1 cellular context compared by ENCODE assay signal in the genomic region with DNA sequence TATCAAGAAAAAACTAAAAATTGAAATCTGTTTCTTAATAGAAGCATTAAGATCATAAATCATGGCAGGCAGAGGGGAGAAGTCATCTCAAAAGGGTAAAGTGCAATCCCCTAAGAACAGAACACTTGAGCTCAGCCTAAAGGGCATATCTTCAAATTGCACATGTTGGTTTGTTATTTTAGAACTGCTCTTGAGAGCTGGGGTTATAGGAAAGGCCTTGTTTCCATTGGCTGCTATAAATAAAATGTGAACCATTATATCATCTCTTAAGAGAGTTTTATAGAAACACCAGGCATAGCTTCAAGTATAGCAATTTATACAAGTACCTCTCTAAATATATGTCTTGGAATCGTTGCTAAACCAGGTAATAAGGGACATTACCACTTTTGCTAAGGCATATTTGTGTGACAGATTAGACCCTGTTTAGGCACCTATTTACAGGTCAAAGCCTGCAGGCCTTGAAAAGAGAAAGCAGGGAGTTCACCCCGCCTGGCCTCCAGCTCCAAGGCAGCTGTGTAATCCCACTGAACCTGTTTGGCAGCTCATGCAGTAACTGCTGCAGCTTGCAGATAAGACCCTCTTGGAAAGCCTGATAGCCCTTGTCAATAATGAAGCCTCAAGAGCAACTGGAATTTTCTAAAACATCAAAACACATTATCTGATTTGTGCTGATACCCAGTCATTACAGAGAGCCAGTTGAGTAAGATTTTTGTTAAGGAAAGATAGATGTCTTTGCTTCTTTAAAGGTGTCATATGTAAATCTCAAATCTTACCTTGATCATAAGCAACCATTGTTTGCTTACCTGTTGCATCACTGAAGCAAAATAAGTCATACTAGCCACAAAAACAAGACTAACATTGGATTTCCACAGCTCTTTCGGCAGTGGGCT.
TF ChIP-seq lines count a peak whose summit lies in the region.

No MANE protein-coding gene starts in this region.

TF ChIP-seq in K562, 482 proteins besides CTCF, POLR2A, EP300 and RAD21 (continued from another document and continues in another):
- TF ChIP-seq E2F4 (CRISPR knock-in tag; IDR thresholded peaks at IDR 0.05; ENCODE audit: low read depth) (no peak), GABPB2 (CRISPR knock-in tag; conservative IDR thresholded peaks at IDR 0.05) (no peak), NEUROD1 (IDR thresholded peaks at IDR 0.05; ENCODE audit: borderline replicate concordance, low read depth, low read length, partially characterized antibody) (peak; percentile 81), ZNF699 (CRISPR knock-in tag; IDR thresholded peaks at IDR 0.05; ENCODE audit: insufficient replicate concordance) (no peak), HDAC6 (IDR thresholded peaks at IDR 0.05; ENCODE audit: low read depth, low read length) (no peak), ZBTB17 (CRISPR knock-in tag; IDR thresholded peaks at IDR 0.05) (no peak), PKNOX1 (IDR thresholded peaks at IDR 0.05) (peak; percentile 87), ZNF280A (IDR thresholded peaks at IDR 0.05; ENCODE audit: low read depth, partially characterized antibody) (no peak), TEAD2 (tag; IDR thresholded peaks at IDR 0.05) (no peak), GABPA (tag; conservative IDR thresholded peaks at IDR 0.05; ENCODE audit: low read depth) (0 out of 2 replicates have a peak, but pooled peaks have one; percentile 28), STAT5B (CRISPR knock-in tag; IDR thresholded peaks at IDR 0.05) (no peak), MCM5 (IDR thresholded peaks at IDR 0.05; ENCODE audit: low read depth) (no peak), SRSF7 (optimal IDR thresholded peaks at IDR 0.05; ENCODE audit: low read depth, low read length) (no peak), ZNF316 (IDR thresholded peaks at IDR 0.05) (no peak), CCNT2 (IDR thresholded peaks at IDR 0.05; ENCODE audit: borderline replicate concordance, extremely low read depth, insufficient read length, low read depth, low read length) (peak; percentile 99), SMARCE1 (IDR thresholded peaks at IDR 0.05) (peak; percentile 98), POLR3A (IDR thresholded peaks at IDR 0.05; ENCODE audit: borderline replicate concordance, extremely low read depth, insufficient read depth, insufficient read length) (no peak), HEY1 (CRISPR knock-in tag; IDR thresholded peaks at IDR 0.05; ENCODE audit: borderline replicate concordance) (no peak), TCF7 (IDR thresholded peaks at IDR 0.05; ENCODE audit: borderline replicate concordance) (peak; percentile 22; the same call in 1 of the 2 replicates), MCM7 (IDR thresholded peaks at IDR 0.05) (no peak), KLF1 (tag; IDR thresholded peaks at IDR 0.05) (no peak), CC2D1A (IDR thresholded peaks at IDR 0.05) (peak; percentile 97), TBP (optimal IDR thresholded peaks at IDR 0.05; ENCODE audit: low read depth, low read length) (no peak), CBFA2T2 (conservative IDR thresholded peaks at IDR 0.05) (peak; percentile 99), ETV6 (IDR thresholded peaks at IDR 0.05; ENCODE audit: borderline replicate concordance in 1 of 2, low read depth in 2 of 2, low read length in 1 of 2) (0 out of 4 replicates have a peak, but pooled peaks of 1 of the 2 experiments have one; percentile 50), ETV6 (CRISPR knock-in tag; IDR thresholded peaks at IDR 0.05; ENCODE audit: borderline replicate concordance) (no peak), AFF1 (IDR thresholded peaks at IDR 0.05; ENCODE audit: low read depth in 1 of 2, partially characterized antibody in 2 of 2) (peak in 1 of 2 experiments; percentile 87), ZNF449 (CRISPR knock-in tag; IDR thresholded peaks at IDR 0.05) (no peak), ELF4 (CRISPR knock-in tag; IDR thresholded peaks at IDR 0.05) (0 out of 2 replicates have a peak, but pooled peaks have one; percentile 69), HIVEP1 (CRISPR knock-in tag; IDR thresholded peaks at IDR 0.05) (no peak), STAG1 (CRISPR knock-in tag; IDR thresholded peaks at IDR 0.05; ENCODE audit: borderline replicate concordance) (no peak), MYNN (IDR thresholded peaks at IDR 0.05) (0 out of 2 replicates have a peak, but pooled peaks have one; percentile 59), MYNN (CRISPR knock-in tag; IDR thresholded peaks at IDR 0.05) (no peak), CEBPG (CRISPR knock-in tag; IDR thresholded peaks at IDR 0.05) (peak; percentile 91), CEBPG (tag; conservative IDR thresholded peaks at IDR 0.05 in 1 of 2, IDR thresholded peaks at IDR 0.05 in 1 of 2) (peak; percentile 73 to 86), MTA1 (IDR thresholded peaks at IDR 0.05; ENCODE audit: borderline replicate concordance) (peak; percentile 88), PURB (CRISPR knock-in tag; IDR thresholded peaks at IDR 0.05; ENCODE audit: low read depth) (no peak), ZC3H11A (IDR thresholded peaks at IDR 0.05; ENCODE audit: low read depth, low read length) (no peak), ZBTB8A (IDR thresholded peaks at IDR 0.05; ENCODE audit: partially characterized antibody) (no peak), MEIS2 (IDR thresholded peaks at IDR 0.05; ENCODE audit: partially characterized antibody) (peak; percentile 93), ZNF165 (CRISPR knock-in tag; IDR thresholded peaks at IDR 0.05; ENCODE audit: borderline replicate concordance) (no peak)
- TF ChIP-seq, protein P1, sequence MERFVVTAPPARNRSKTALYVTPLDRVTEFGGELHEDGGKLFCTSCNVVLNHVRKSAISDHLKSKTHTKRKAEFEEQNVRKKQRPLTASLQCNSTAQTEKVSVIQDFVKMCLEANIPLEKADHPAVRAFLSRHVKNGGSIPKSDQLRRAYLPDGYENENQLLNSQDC (CRISPR knock-in tag; IDR thresholded peaks at IDR 0.05): no peak
- TF ChIP-seq, protein P2, sequence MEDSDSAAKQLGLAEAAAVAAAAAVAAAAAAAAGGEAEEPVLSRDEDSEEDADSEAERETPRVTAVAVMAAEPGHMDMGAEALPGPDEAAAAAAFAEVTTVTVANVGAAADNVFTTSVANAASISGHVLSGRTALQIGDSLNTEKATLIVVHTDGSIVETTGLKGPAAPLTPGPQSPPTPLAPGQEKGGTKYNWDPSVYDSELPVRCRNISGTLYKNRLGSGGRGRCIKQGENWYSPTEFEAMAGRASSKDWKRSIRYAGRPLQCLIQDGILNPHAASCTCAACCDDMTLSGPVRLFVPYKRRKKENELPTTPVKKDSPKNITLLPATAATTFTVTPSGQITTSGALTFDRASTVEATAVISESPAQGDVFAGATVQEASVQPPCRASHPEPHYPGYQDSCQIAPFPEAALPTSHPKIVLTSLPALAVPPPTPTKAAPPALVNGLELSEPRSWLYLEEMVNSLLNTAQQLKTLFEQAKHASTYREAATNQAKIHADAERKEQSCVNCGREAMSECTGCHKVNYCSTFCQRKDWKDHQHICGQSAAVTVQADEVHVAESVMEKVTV (CRISPR knock-in tag; IDR thresholded peaks at IDR 0.05): 0 out of 2 replicates have a peak, but pooled peaks have one; percentile 13
- TF ChIP-seq, protein P3, sequence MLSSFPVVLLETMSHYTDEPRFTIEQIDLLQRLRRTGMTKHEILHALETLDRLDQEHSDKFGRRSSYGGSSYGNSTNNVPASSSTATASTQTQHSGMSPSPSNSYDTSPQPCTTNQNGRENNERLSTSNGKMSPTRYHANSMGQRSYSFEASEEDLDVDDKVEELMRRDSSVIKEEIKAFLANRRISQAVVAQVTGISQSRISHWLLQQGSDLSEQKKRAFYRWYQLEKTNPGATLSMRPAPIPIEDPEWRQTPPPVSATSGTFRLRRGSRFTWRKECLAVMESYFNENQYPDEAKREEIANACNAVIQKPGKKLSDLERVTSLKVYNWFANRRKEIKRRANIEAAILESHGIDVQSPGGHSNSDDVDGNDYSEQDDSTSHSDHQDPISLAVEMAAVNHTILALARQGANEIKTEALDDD (IDR thresholded peaks at IDR 0.05): peak; percentile 69
- TF ChIP-seq, protein P4, sequence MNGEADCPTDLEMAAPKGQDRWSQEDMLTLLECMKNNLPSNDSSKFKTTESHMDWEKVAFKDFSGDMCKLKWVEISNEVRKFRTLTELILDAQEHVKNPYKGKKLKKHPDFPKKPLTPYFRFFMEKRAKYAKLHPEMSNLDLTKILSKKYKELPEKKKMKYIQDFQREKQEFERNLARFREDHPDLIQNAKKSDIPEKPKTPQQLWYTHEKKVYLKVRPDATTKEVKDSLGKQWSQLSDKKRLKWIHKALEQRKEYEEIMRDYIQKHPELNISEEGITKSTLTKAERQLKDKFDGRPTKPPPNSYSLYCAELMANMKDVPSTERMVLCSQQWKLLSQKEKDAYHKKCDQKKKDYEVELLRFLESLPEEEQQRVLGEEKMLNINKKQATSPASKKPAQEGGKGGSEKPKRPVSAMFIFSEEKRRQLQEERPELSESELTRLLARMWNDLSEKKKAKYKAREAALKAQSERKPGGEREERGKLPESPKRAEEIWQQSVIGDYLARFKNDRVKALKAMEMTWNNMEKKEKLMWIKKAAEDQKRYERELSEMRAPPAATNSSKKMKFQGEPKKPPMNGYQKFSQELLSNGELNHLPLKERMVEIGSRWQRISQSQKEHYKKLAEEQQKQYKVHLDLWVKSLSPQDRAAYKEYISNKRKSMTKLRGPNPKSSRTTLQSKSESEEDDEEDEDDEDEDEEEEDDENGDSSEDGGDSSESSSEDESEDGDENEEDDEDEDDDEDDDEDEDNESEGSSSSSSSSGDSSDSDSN (IDR thresholded peaks at IDR 0.05; ENCODE audit: borderline replicate concordance in 1 of 2, low read depth in 2 of 2, low read length in 2 of 2): no peak
- TF ChIP-seq, protein P5, sequence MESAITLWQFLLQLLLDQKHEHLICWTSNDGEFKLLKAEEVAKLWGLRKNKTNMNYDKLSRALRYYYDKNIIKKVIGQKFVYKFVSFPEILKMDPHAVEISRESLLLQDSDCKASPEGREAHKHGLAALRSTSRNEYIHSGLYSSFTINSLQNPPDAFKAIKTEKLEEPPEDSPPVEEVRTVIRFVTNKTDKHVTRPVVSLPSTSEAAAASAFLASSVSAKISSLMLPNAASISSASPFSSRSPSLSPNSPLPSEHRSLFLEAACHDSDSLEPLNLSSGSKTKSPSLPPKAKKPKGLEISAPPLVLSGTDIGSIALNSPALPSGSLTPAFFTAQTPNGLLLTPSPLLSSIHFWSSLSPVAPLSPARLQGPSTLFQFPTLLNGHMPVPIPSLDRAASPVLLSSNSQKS (CRISPR knock-in tag; IDR thresholded peaks at IDR 0.05): 0 out of 2 replicates have a peak, but pooled peaks have one; percentile 27
